ENCODE assay signal across 8 cellular contexts in the genomic region with DNA sequence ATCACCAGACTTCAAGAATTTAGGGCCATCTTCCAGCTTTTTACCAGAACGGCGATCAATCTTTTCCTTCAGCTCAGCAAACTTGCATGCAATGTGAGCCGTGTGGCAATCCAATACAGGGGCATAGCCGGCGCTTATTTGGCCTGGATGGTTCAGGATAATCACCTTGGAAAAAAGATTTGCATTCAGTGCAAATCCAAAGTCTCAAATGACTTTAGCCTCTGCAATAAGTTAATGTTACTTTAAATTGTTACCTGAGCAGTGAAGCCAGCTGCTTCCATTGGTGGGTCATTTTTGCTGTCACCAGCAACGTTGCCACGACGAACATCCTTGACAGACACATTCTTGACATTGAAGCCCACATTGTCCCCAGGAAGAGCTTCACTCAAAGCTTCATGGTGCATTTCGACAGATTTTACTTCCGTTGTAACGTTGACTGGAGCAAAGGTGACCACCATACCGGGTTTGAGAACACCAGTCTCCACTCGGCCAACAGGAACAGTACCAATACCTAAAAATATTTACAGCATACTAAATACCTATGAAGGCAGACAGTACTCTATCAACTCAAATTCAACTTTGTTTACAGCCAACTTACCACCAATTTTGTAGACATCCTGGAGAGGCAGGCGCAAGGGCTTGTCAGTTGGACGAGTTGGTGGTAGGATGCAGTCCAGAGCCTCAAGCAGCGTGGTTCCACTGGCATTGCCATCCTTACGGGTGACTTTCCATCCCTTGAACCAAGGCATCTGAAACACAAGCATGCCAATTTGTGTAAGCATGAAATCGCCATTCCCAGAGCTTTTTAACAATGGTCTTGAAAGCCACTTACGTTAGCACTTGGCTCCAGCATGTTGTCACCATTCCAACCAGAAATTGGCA. TPM values are rescaled to one million over a fixed set of nuclear protein-coding genes. Genes with fewer than 3 reads are reported as not detected.
A peak's percentile ranks its signal among the peaks of the same experiment; 100 is the strongest.
DNase-seq lines count a peak whose midpoint lies in the region; ATAC-seq and TF ChIP-seq lines count a peak whose summit lies in the region.
"Not testable (repeated sequence)": the region's sequence is repeated elsewhere in the genome, so short reads cannot be mapped to it uniquely, and the experiment has no call there.

No MANE protein-coding gene starts in this region.

- CTCF ChIA-PET in activated naive CD4-positive, alpha-beta T cell treated with anti-CD3 and anti-CD28 coated beads for 36 hours (lab: Charles Lee), result interaction anchor here (0.6 to 0.7 kb wide), 2 partner anchors 58 to 92 kb away, joined by 3 to 4 read pairs; no protein-coding TSS in a partner anchor
- CTCF ChIA-PET in naive thymus-derived CD4-positive, alpha-beta T cell (lab: Charles Lee), result not testable (repeated sequence)

- intact Hi-C loops in activated naive CD4-positive, alpha-beta T cell treated with anti-CD3 and anti-CD28 coated beads for 36 hours (cut with micrococcal nuclease); dorsolateral prefrontal cortex (cut with DNase I): not testable (repeated sequence)
- intact Hi-C loops in naive thymus-derived CD4-positive, alpha-beta T cell (cut with micrococcal nuclease), result loop anchor here in 1 of 2 donors (10.0 kb wide), 1 partner anchor 216 kb away; no protein-coding TSS in a partner anchor

- H3K27ac Mint-ChIP-seq in CD4-positive, CD25-positive, alpha-beta regulatory T cell, result peak overlapping the region; percentile 57 to 100 (median 95)
- peak overlapping the region; percentile 99 for H3K27ac Mint-ChIP-seq in activated naive CD4-positive, alpha-beta T cell treated with anti-CD3 and anti-CD28 coated beads for 36 hours
- H3K27ac Mint-ChIP-seq in naive thymus-derived CD4-positive, alpha-beta T cell, result peak overlapping the region; percentile 80 to 98 (median 95)
- peak overlapping the region; percentile 94 to 100 for H3K27ac Mint-ChIP-seq in stimulated activated naive CD8-positive, alpha-beta T cell treated with anti-CD3 and anti-CD28 coated beads, Interleukin-15, amount 100 ng/mL, for 72 hours

- peaks cover 16 to 82% (median 60%) of the 10 kb centered on the region in 4 donors for H3K4me1 Mint-ChIP-seq in CD4-positive, CD25-positive, alpha-beta regulatory T cell
- H3K4me1 Mint-ChIP-seq in activated naive CD4-positive, alpha-beta T cell treated with anti-CD3 and anti-CD28 coated beads for 36 hours (ENCODE audit: low read depth), result peaks cover 27% of the 10 kb centered on the region
- peaks cover 17 to 77% (median 59%) of the 10 kb centered on the region in 7 donors for H3K4me1 Mint-ChIP-seq in naive thymus-derived CD4-positive, alpha-beta T cell
- peaks cover 69% of the 10 kb centered on the region for H3K4me1 Mint-ChIP-seq in stimulated activated naive CD8-positive, alpha-beta T cell treated with anti-CD3 and anti-CD28 coated beads, Interleukin-15, amount 100 ng/mL, for 72 hours

- H3K4me1 ChIP-seq in CD4-positive, CD25-positive, alpha-beta regulatory T cell (ENCODE audit: control insufficient read depth, insufficient read depth, low read length, poor library complexity, severe bottlenecking), result peaks cover 70% of the 10 kb centered on the region
- H3K4me1 ChIP-seq in SJCRH30, result not testable (repeated sequence)
- peaks cover 0 to 57% of the 10 kb centered on the region in 2 donors for H3K4me1 ChIP-seq in right atrium auricular region
- peaks cover 47 to 61% of the 10 kb centered on the region in 2 donors for H3K4me1 ChIP-seq in naive thymus-derived CD4-positive, alpha-beta T cell (ENCODE audit: control insufficient read depth in 2 of 2, insufficient read depth in 2 of 2, low read length in 2 of 2)

- POLR2A ChIA-PET in naive thymus-derived CD4-positive, alpha-beta T cell (lab: Charles Lee), result interaction anchor here (0.6 to 8.9 kb wide), 9 partner anchors 7 to 136 kb away, joined by 3 to 183 read pairs (median 7); a partner anchor contains a TSS

- not testable (repeated sequence) for H3K27me3 ChIP-seq in CD4-positive, CD25-positive, alpha-beta regulatory T cell (ENCODE audit: control insufficient read depth, insufficient read depth, low read length); HL-60 (ENCODE audit: insufficient read depth, poor library complexity, severe bottlenecking); SJCRH30; dorsolateral prefrontal cortex; right atrium auricular region; naive thymus-derived CD4-positive, alpha-beta T cell (ENCODE audit: control insufficient read depth in 2 of 2, insufficient read depth in 2 of 2, low read length in 2 of 2)

- not testable (repeated sequence) for H3K9me3 ChIP-seq in CD4-positive, CD25-positive, alpha-beta regulatory T cell (ENCODE audit: control insufficient read depth in 2 of 2, low read length in 2 of 2); SJCRH30 (replicated peaks); right atrium auricular region; naive thymus-derived CD4-positive, alpha-beta T cell (ENCODE audit: control insufficient read depth in 2 of 3, low read length in 3 of 3)

- peak overlapping the region; percentile 88 for H3K4me3 ChIP-seq in CD4-positive, CD25-positive, alpha-beta regulatory T cell (ENCODE audit: low read depth, low read length)
- H3K4me3 ChIP-seq in HL-60 (replicated peaks; ENCODE audit: insufficient read depth, low read length), result peak overlapping the region; percentile 80
- peak overlapping the region; percentile 95 for H3K4me3 ChIP-seq in SJCRH30
- peak overlapping the region in 51 of 59 donors; percentile 4 to 99 (median 87) for H3K4me3 ChIP-seq in dorsolateral prefrontal cortex
- H3K4me3 ChIP-seq in right atrium auricular region, result peak overlapping the region in 1 of 2 donors; percentile 21
- not testable (repeated sequence) for H3K4me3 ChIP-seq in naive thymus-derived CD4-positive, alpha-beta T cell (ENCODE audit: low read length)

- not testable (repeated sequence) for H3K9me3 Mint-ChIP-seq in CD4-positive, CD25-positive, alpha-beta regulatory T cell; activated naive CD4-positive, alpha-beta T cell treated with anti-CD3 and anti-CD28 coated beads for 36 hours; stimulated activated naive CD8-positive, alpha-beta T cell treated with anti-CD3 and anti-CD28 coated beads, Interleukin-15, amount 100 ng/mL, for 72 hours
- peaks cover 0 to 21% (median 0%) of the 10 kb centered on the region in 11 donors for H3K9me3 Mint-ChIP-seq in naive thymus-derived CD4-positive, alpha-beta T cell

- H3K27me3 Mint-ChIP-seq in CD4-positive, CD25-positive, alpha-beta regulatory T cell; activated naive CD4-positive, alpha-beta T cell treated with anti-CD3 and anti-CD28 coated beads for 36 hours (ENCODE audit: low read depth); naive thymus-derived CD4-positive, alpha-beta T cell; stimulated activated naive CD8-positive, alpha-beta T cell treated with anti-CD3 and anti-CD28 coated beads, Interleukin-15, amount 100 ng/mL, for 72 hours: not testable (repeated sequence)

- TF ChIP-seq CTCF in HL-60 (IDR thresholded peaks at IDR 0.05; ENCODE audit: insufficient read depth, low read length); dorsolateral prefrontal cortex (IDR thresholded peaks at IDR 0.05 in 54 of 56, conservative IDR thresholded peaks at IDR 0.05 in 2 of 56; ENCODE audit: low read depth in 1 of 56, partially characterized antibody in 56 of 56); right atrium auricular region (IDR thresholded peaks at IDR 0.05): not testable (repeated sequence)

- not testable (repeated sequence) for DNase-seq in CD4-positive, CD25-positive, alpha-beta regulatory T cell; SJCRH30; activated naive CD4-positive, alpha-beta T cell treated with anti-CD3 and anti-CD28 coated beads for 36 hours; dorsolateral prefrontal cortex; right atrium auricular region (ENCODE audit: low spot score); stimulated activated naive CD8-positive, alpha-beta T cell treated with anti-CD3 and anti-CD28 coated beads, Interleukin-15, amount 100 ng/mL, for 72 hours
- peak in 1 of 2 experiments; percentile 65 for DNase-seq in HL-60 (ENCODE audit: low read depth in 1 of 2, low spot score in 1 of 2)
- DNase-seq in naive thymus-derived CD4-positive, alpha-beta T cell, result peak in 1 of 9 donors; percentile 6

- not testable (repeated sequence) for ATAC-seq in CD4-positive, CD25-positive, alpha-beta regulatory T cell (ENCODE audit: low read depth in 2 of 2); naive thymus-derived CD4-positive, alpha-beta T cell; stimulated activated naive CD8-positive, alpha-beta T cell treated with anti-CD3 and anti-CD28 coated beads, Interleukin-15, amount 100 ng/mL, for 72 hours

- H3K27ac ChIP-seq in CD4-positive, CD25-positive, alpha-beta regulatory T cell (ENCODE audit: insufficient read depth, low read length, poor library complexity, severe bottlenecking), result peak overlapping the region; percentile 99
- H3K27ac ChIP-seq in HL-60 (replicated peaks) (peak overlapping the region; percentile 98), dorsolateral prefrontal cortex (peak overlapping the region in 42 of 59 donors; percentile 16 to 100 (median 65)), right atrium auricular region (peak overlapping the region; percentile 18 to 99)
- H3K27ac ChIP-seq in SJCRH30, result not testable (repeated sequence)
- H3K27ac ChIP-seq in naive thymus-derived CD4-positive, alpha-beta T cell (ENCODE audit: low read depth, low read length), result peak overlapping the region; percentile 98

- peaks cover 51% of the 10 kb centered on the region for H3K36me3 Mint-ChIP-seq in CD4-positive, CD25-positive, alpha-beta regulatory T cell
- peaks cover 53% of the 10 kb centered on the region for H3K36me3 Mint-ChIP-seq in activated naive CD4-positive, alpha-beta T cell treated with anti-CD3 and anti-CD28 coated beads for 36 hours (ENCODE audit: low read depth)
- H3K36me3 Mint-ChIP-seq in naive thymus-derived CD4-positive, alpha-beta T cell, result peaks cover 13 to 51% (median 40%) of the 10 kb centered on the region in 5 donors

- peak overlapping the region; percentile 92 to 98 (median 96) for H3K4me3 Mint-ChIP-seq in CD4-positive, CD25-positive, alpha-beta regulatory T cell
- peak overlapping the region; percentile 93 for H3K4me3 Mint-ChIP-seq in activated naive CD4-positive, alpha-beta T cell treated with anti-CD3 and anti-CD28 coated beads for 36 hours
- H3K4me3 Mint-ChIP-seq in naive thymus-derived CD4-positive, alpha-beta T cell, result peak overlapping the region; percentile 89 to 99 (median 94)
- H3K4me3 Mint-ChIP-seq in stimulated activated naive CD8-positive, alpha-beta T cell treated with anti-CD3 and anti-CD28 coated beads, Interleukin-15, amount 100 ng/mL, for 72 hours, result peak overlapping the region; percentile 88 to 89

- H3K36me3 ChIP-seq in CD4-positive, CD25-positive, alpha-beta regulatory T cell (ENCODE audit: control insufficient read depth, insufficient read depth, low read length), result peaks cover 44% of the 10 kb centered on the region
- H3K36me3 ChIP-seq in SJCRH30 (peaks cover 65% of the 10 kb centered on the region), right atrium auricular region (peaks cover 65% of the 10 kb centered on the region)
- H3K36me3 ChIP-seq in naive thymus-derived CD4-positive, alpha-beta T cell (ENCODE audit: control insufficient read depth in 2 of 3, insufficient read depth in 3 of 3, low read length in 3 of 3), result peaks cover 12 to 58% (median 33%) of the 10 kb centered on the region in 3 experiments

RNA-seq across cellular contexts. Expression of a gene that starts 2.5 kb away (rescaled TPM):
- total RNA-seq in CD4-positive, CD25-positive, alpha-beta regulatory T cell, result 10,044 TPM
- over 10,000 TPM in 2 of 4 donors, 1,000 to 10,000 TPM in 2; 6,574 to 12,846 (median 10,671) TPM for polyA plus RNA-seq in CD4-positive, CD25-positive, alpha-beta regulatory T cell
- total RNA-seq in SJCRH30 (2014; rRNA removed; shearing (Covaris generic)), result 14,252 and 14,593 TPM in 2 replicates
- total RNA-seq in activated naive CD4-positive, alpha-beta T cell treated with anti-CD3 and anti-CD28 coated beads for 36 hours, result over 10,000 TPM; 18,342 to 18,732 TPM
- total RNA-seq in dorsolateral prefrontal cortex, result 1,000 to 10,000 TPM; 1,645 to 3,337 (median 2,206) TPM
- total RNA-seq in right atrium auricular region, result 1,000 to 10,000 TPM; 4,165 to 5,616 TPM
- over 10,000 TPM in 4 of 5 experiments, 1,000 to 10,000 TPM in 1; 8,219 to 15,585 (median 15,428) TPM for total RNA-seq in naive thymus-derived CD4-positive, alpha-beta T cell
- polyA plus RNA-seq in naive thymus-derived CD4-positive, alpha-beta T cell, result over 10,000 TPM; 14,298 to 15,495 TPM

RNA-seq across cellular contexts. Expression of a gene that starts 56.8 kb away (rescaled TPM):
- 69.9 TPM for total RNA-seq in CD4-positive, CD25-positive, alpha-beta regulatory T cell
- polyA plus RNA-seq in CD4-positive, CD25-positive, alpha-beta regulatory T cell, result 10 to 100 TPM; 34.9 to 46.1 (median 41.6) TPM
- total RNA-seq in SJCRH30 (2014; rRNA removed; shearing (Covaris generic)), result 26.9 and 41.1 TPM in 2 replicates
- 10 to 100 TPM; 38.7 to 47.1 TPM for total RNA-seq in activated naive CD4-positive, alpha-beta T cell treated with anti-CD3 and anti-CD28 coated beads for 36 hours
- 10 to 100 TPM; 25.5 to 56.6 (median 37.6) TPM for total RNA-seq in dorsolateral prefrontal cortex
- total RNA-seq in right atrium auricular region, result 10 to 100 TPM; 16.1 to 22.6 TPM
- 10 to 100 TPM; 43.5 to 92.0 (median 48.6) TPM for total RNA-seq in naive thymus-derived CD4-positive, alpha-beta T cell
- polyA plus RNA-seq in naive thymus-derived CD4-positive, alpha-beta T cell, result 10 to 100 TPM; 27.2 to 37.8 TPM
